Comparison of ENCODE assay signal across 31 cellular contexts in the genomic region with DNA sequence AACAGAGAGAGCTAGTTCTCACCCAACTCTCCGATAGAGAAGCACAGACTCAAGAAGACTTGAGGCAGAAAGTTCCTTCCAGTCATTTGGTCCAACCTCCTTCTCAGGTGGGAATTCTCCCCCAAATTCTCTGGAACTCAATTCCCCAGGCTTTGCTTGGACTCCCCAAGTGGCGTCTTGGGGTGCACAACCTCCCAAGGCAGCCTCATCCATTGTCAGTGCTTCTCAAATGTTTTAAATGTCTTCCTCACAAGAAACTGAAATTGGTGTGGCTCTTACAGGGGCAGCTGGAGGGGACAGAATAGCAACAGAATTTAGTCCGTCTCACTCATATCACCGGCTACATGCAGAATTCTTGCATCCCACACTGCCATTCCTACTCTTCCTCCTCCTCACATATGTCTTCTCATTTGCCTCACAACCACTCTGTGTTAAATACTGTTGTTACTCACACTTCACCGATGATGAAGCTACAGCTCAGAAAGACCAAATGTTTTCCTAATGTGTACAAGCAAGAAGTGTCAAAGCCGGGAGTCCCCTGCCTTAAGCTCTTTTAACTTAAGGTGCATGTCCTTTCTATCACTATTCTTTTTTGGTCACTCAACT. TPM values are rescaled to one million over a fixed set of nuclear protein-coding genes. Genes with fewer than 3 reads are reported as not detected.
DNase-seq lines count a peak whose midpoint lies in the region; ATAC-seq and TF ChIP-seq lines count a peak whose summit lies in the region.
"Had no signal": no experiment of that assay in that cellular context is flagged by ENCODE, and none has a peak within 500 bp of the region (broad histone marks: within the 10 kb centered on the region; RNA-seq: fewer than 3 reads in every experiment).

No MANE protein-coding gene starts in this region.

- H3K9ac ChIP-seq in H9 (ENCODE audit: extremely low read depth, insufficient read length, low read length), result no peak overlapping the region

- no peak overlapping the region for H4K5ac ChIP-seq in H9 (ENCODE audit: insufficient read length, low read depth, low read length)

- no peak for ATAC-seq in naive thymus-derived CD4-positive, alpha-beta T cell
- ATAC-seq in HG03196 (IDR thresholded peaks at IDR 0.05; ENCODE audit: unreplicated experiment), result no peak
- ATAC-seq: gastroesophageal sphincter, Panc1, right lobe of liver had no signal

- no peak overlapping the region for H3K4ac ChIP-seq in H9 (ENCODE audit: low read depth, low read length)

- no peaks in the 10 kb centered on the region for H3K79me2 ChIP-seq in H9 (ENCODE audit: insufficient read depth, low read length)

- peaks cover 57% of the 10 kb centered on the region for H3K36me3 Mint-ChIP-seq in activated naive CD4-positive, alpha-beta T cell treated with anti-CD3 and anti-CD28 coated beads for 36 hours (ENCODE audit: low read depth)
- peaks cover 10 to 84% (median 26%) of the 10 kb centered on the region in 3 donors for H3K36me3 Mint-ChIP-seq in CD8-positive, alpha-beta memory T cell
- no peaks in the 10 kb centered on the region for H3K36me3 Mint-ChIP-seq in H9 (ENCODE audit: insufficient read depth in 1 of 3, low read depth in 3 of 3)
- H3K36me3 Mint-ChIP-seq in naive thymus-derived CD4-positive, alpha-beta T cell, result peaks cover 0 to 62% (median 33%) of the 10 kb centered on the region in 5 donors
- H3K36me3 Mint-ChIP-seq: mesothelial cell of epicardium had no signal

- no peaks in the 10 kb centered on the region for H3K27me3 ChIP-seq in CD8-positive, alpha-beta memory T cell (ENCODE audit: insufficient read depth, low read length, poor library complexity, severe bottlenecking)
- H3K27me3 ChIP-seq in H9 (ENCODE audit: insufficient read depth, low read length), result no peaks in the 10 kb centered on the region
- H3K27me3 ChIP-seq in naive thymus-derived CD4-positive, alpha-beta T cell (ENCODE audit: control insufficient read depth in 2 of 2, insufficient read depth in 2 of 2, low read length in 2 of 2), result no peaks in the 10 kb centered on the region
- H3K27me3 ChIP-seq: cardiac muscle cell, right lobe of liver, spleen, transverse colon had no signal

- no peak overlapping the region for H3K14ac ChIP-seq in H9 (ENCODE audit: insufficient read depth, low read length)

- H4K20me1 ChIP-seq in H9 (ENCODE audit: control insufficient read depth, insufficient read depth, insufficient read length), result no peaks in the 10 kb centered on the region

- no CpG with 5 or more reads among the region's 6 CpGs for WGBS in H9 (ENCODE audit: extremely low coverage, insufficient read length, low lambda C conversion rate)

- no peaks in the 10 kb centered on the region for H3K79me1 ChIP-seq in H9 (ENCODE audit: insufficient read depth, low read depth, low read length, poor library complexity, severe bottlenecking)

- H3K36me3 ChIP-seq in CD8-positive, alpha-beta memory T cell (ENCODE audit: insufficient read depth, low read length), result peaks cover 31% of the 10 kb centered on the region
- peaks cover 13 to 61% (median 40%) of the 10 kb centered on the region in 3 experiments for H3K36me3 ChIP-seq in naive thymus-derived CD4-positive, alpha-beta T cell (ENCODE audit: control insufficient read depth in 2 of 3, insufficient read depth in 3 of 3, low read length in 3 of 3)
- H3K36me3 ChIP-seq: cardiac muscle cell, gastroesophageal sphincter, right lobe of liver, transverse colon, WERI-Rb-1 had no signal

- H3K27ac Mint-ChIP-seq in activated naive CD4-positive, alpha-beta T cell treated with anti-CD3 and anti-CD28 coated beads for 36 hours, result peak overlapping the region; percentile 32
- H3K27ac Mint-ChIP-seq in CD8-positive, alpha-beta memory T cell, result peak overlapping the region in 7 of 8 donors; percentile 8 to 94 (median 68)
- H3K27ac Mint-ChIP-seq in H9, result no peak overlapping the region
- peak overlapping the region in 5 of 9 donors; percentile 3 to 77 (median 35) for H3K27ac Mint-ChIP-seq in naive thymus-derived CD4-positive, alpha-beta T cell
- H3K27ac Mint-ChIP-seq: mesothelial cell of epicardium, progenitor cell of endocrine pancreas had no signal

- H2BK120ac ChIP-seq in H9 (ENCODE audit: low read depth, low read length, poor library complexity, severe bottlenecking), result no peak overlapping the region

- H2BK5ac ChIP-seq in H9 (ENCODE audit: insufficient read length, low read length), result no peak overlapping the region

- no peak overlapping the region for H2AK5ac ChIP-seq in H9 (ENCODE audit: insufficient read length, low read length)

- no peaks in the 10 kb centered on the region for H3K9me3 ChIP-seq in CD8-positive, alpha-beta memory T cell (ENCODE audit: low read length)
- no peaks in the 10 kb centered on the region for H3K9me3 ChIP-seq in H9 (ENCODE audit: control insufficient read depth, low read depth, low read length)
- no peaks in the 10 kb centered on the region for H3K9me3 ChIP-seq in naive thymus-derived CD4-positive, alpha-beta T cell (ENCODE audit: control insufficient read depth in 2 of 3, low read length in 3 of 3)
- H3K9me3 ChIP-seq: gastroesophageal sphincter, right lobe of liver, spleen, transverse colon had no signal

- no peak overlapping the region for H3K23ac ChIP-seq in H9 (ENCODE audit: insufficient read length, low read depth, low read length)

- no peak overlapping the region for H2AFZ ChIP-seq in H9 (ENCODE audit: low read length)

- H3T11ph ChIP-seq in H9 (ENCODE audit: low read length), result no peak overlapping the region

- no peak overlapping the region for H2BK12ac ChIP-seq in H9 (ENCODE audit: insufficient read length, low read depth, low read length)

- H3K4me2 ChIP-seq in H9 (ENCODE audit: insufficient read depth, insufficient read length, low read length), result no peak overlapping the region

- peaks cover 34% of the 10 kb centered on the region for H3K4me1 Mint-ChIP-seq in activated naive CD4-positive, alpha-beta T cell treated with anti-CD3 and anti-CD28 coated beads for 36 hours (ENCODE audit: low read depth)
- H3K4me1 Mint-ChIP-seq in CD8-positive, alpha-beta memory T cell, result peaks cover 40 to 70% (median 62%) of the 10 kb centered on the region in 3 donors
- peaks cover 13 to 22% of the 10 kb centered on the region in 2 experiments for H3K4me1 Mint-ChIP-seq in H9
- peaks cover 6 to 60% (median 45%) of the 10 kb centered on the region in 7 donors for H3K4me1 Mint-ChIP-seq in naive thymus-derived CD4-positive, alpha-beta T cell
- H3K4me1 Mint-ChIP-seq: mesothelial cell of epicardium had no signal

- DNase-seq in activated naive CD4-positive, alpha-beta T cell treated with anti-CD3 and anti-CD28 coated beads for 36 hours, result no peak
- no peak for DNase-seq in activated naive CD4-positive, alpha-beta T cell treated with anti-CD3 and anti-CD28 coated beads, Interleukin-2, amount 50 U/mL, for 16 hours
- DNase-seq in CD8-positive, alpha-beta memory T cell, result no peak
- DNase-seq in H9 (no peak), NCI-H69 (lab: John Stamatoyannopoulos, UW) (no peak)
- no peak for DNase-seq in naive thymus-derived CD4-positive, alpha-beta T cell
- DNase-seq: activated CD4-positive, alpha-beta T cell treated with anti-CD3 and anti-CD28 coated beads, Interleukin-2, amount 10 ng/mL, durations not matched to agents 7 days and 5 days; Calu3; DMS79 treated with DMSO at 0.1 percent for 48 hours; effector CD4-positive, alpha-beta T cell; GDM1; IMR-90; NCI-H2107; NCI-H345; NCI-H748 treated with DMSO at 0.1 percent for 48 hours; right lobe of liver; Right ventricle myocardium superior; spleen; stimulated activated CD4-positive, alpha-beta T cell treated with anti-CD3 and anti-CD28 coated beads, Interleukin-2, amount 100 ng/mL, for 24 hours; transverse colon; WERI-Rb-1 had no signal

- H3K23me2 ChIP-seq in H9 (ENCODE audit: insufficient read length, low read depth, low read length, poor library complexity, severe bottlenecking), result no peaks in the 10 kb centered on the region

- no peak overlapping the region for H2BK15ac ChIP-seq in H9 (ENCODE audit: low read depth, low read length)

- no peaks in the 10 kb centered on the region for H3K27me3 Mint-ChIP-seq in activated naive CD4-positive, alpha-beta T cell treated with anti-CD3 and anti-CD28 coated beads for 36 hours (ENCODE audit: low read depth)
- no peaks in the 10 kb centered on the region for H3K27me3 Mint-ChIP-seq in CD8-positive, alpha-beta memory T cell
- no peaks in the 10 kb centered on the region; the same call in 1 of the 2 replicates for H3K27me3 Mint-ChIP-seq in H9 (ENCODE audit: low read depth)
- H3K27me3 Mint-ChIP-seq in naive thymus-derived CD4-positive, alpha-beta T cell, result no peaks in the 10 kb centered on the region
- H3K27me3 Mint-ChIP-seq: activated CD4-positive, alpha-beta T cell treated with anti-CD3 and anti-CD28 coated beads, Interleukin-2, amount 10 ng/mL, durations not matched to agents 7 days and 5 days had no signal

- no peak for TF ChIP-seq CTCF in H9 (conservative IDR thresholded peaks at IDR 0.05)

- POLR2A ChIA-PET in CD8-positive, alpha-beta memory T cell (lab: Charles Lee), result interaction anchor here (0.6 kb wide), 2 partner anchors 125 to 190 kb away, joined by 3 read pairs; no protein-coding TSS in a partner anchor
- POLR2A ChIA-PET in naive thymus-derived CD4-positive, alpha-beta T cell (lab: Charles Lee), result interaction anchor here (0.7 kb wide), 2 partner anchors 15 to 62 kb away, joined by 3 to 4 read pairs; no protein-coding TSS in a partner anchor

- H3K56ac ChIP-seq in H9 (ENCODE audit: insufficient read length, low read depth, low read length), result no peak overlapping the region

- H3K4me3 ChIP-seq in CD8-positive, alpha-beta memory T cell (ENCODE audit: low read length), result no peak overlapping the region
- H3K4me3 ChIP-seq in naive thymus-derived CD4-positive, alpha-beta T cell (ENCODE audit: low read length), result no peak overlapping the region
- H3K4me3 ChIP-seq: cardiac muscle cell, gastroesophageal sphincter, right lobe of liver, spleen, transverse colon had no signal

- intact Hi-C loops in activated naive CD4-positive, alpha-beta T cell treated with anti-CD3 and anti-CD28 coated beads for 36 hours (cut with micrococcal nuclease), result no loop called here
- intact Hi-C loops in naive thymus-derived CD4-positive, alpha-beta T cell (cut with micrococcal nuclease), result no loop called here

- H3K9me3 Mint-ChIP-seq in activated naive CD4-positive, alpha-beta T cell treated with anti-CD3 and anti-CD28 coated beads for 36 hours, result no peaks in the 10 kb centered on the region
- H3K9me3 Mint-ChIP-seq in CD8-positive, alpha-beta memory T cell, result no peaks in the 10 kb centered on the region
- no peaks in the 10 kb centered on the region for H3K9me3 Mint-ChIP-seq in H9
- H3K9me3 Mint-ChIP-seq in naive thymus-derived CD4-positive, alpha-beta T cell, result no peaks in the 10 kb centered on the region
- H3K9me3 Mint-ChIP-seq: activated CD4-positive, alpha-beta T cell treated with anti-CD3 and anti-CD28 coated beads, Interleukin-2, amount 10 ng/mL, durations not matched to agents 7 days and 5 days; mesothelial cell of epicardium had no signal

- H3K4me3 Mint-ChIP-seq in activated naive CD4-positive, alpha-beta T cell treated with anti-CD3 and anti-CD28 coated beads for 36 hours, result no peak overlapping the region
- H3K4me3 Mint-ChIP-seq in CD8-positive, alpha-beta memory T cell, result no peak overlapping the region
- no peak overlapping the region for H3K4me3 Mint-ChIP-seq in H9
- H3K4me3 Mint-ChIP-seq in naive thymus-derived CD4-positive, alpha-beta T cell, result no peak overlapping the region
- H3K4me3 Mint-ChIP-seq: activated CD4-positive, alpha-beta T cell treated with anti-CD3 and anti-CD28 coated beads, Interleukin-2, amount 10 ng/mL, durations not matched to agents 7 days and 5 days; mesothelial cell of epicardium had no signal

- H3K4me1 ChIP-seq in CD8-positive, alpha-beta memory T cell (ENCODE audit: insufficient read depth, low read length), result peaks cover 7% of the 10 kb centered on the region
- no peaks in the 10 kb centered on the region for H3K4me1 ChIP-seq in H9 (ENCODE audit: insufficient read depth, low read length)
- no peaks in the 10 kb centered on the region for H3K4me1 ChIP-seq in naive thymus-derived CD4-positive, alpha-beta T cell (ENCODE audit: control insufficient read depth in 2 of 2, insufficient read depth in 2 of 2, low read length in 2 of 2)
- H3K4me1 ChIP-seq: gastroesophageal sphincter, transverse colon had no signal

- H3K27ac ChIP-seq in CD8-positive, alpha-beta memory T cell (ENCODE audit: low read depth, low read length), result no peak overlapping the region
- no peak overlapping the region for H3K27ac ChIP-seq in H9 (ENCODE audit: insufficient read length, low read depth, low read length)
- peak overlapping the region; percentile 30 for H3K27ac ChIP-seq in naive thymus-derived CD4-positive, alpha-beta T cell (ENCODE audit: low read depth, low read length)
- H3K27ac ChIP-seq: C4-2B, cardiac muscle cell, gastroesophageal sphincter, right lobe of liver, spleen, transverse colon, WERI-Rb-1 had no signal

- peak overlapping the region; percentile 81 for H4K8ac ChIP-seq in H9 (replicated peaks; ENCODE audit: insufficient read length, low read depth, low read length)

- no peak overlapping the region for H4K91ac ChIP-seq in H9 (ENCODE audit: insufficient read length, low read depth, low read length)

- CTCF ChIA-PET in activated naive CD4-positive, alpha-beta T cell treated with anti-CD3 and anti-CD28 coated beads for 36 hours (lab: Charles Lee), result interaction anchor here (0.6 to 3.0 kb wide), 2 partner anchors 184 to 419 kb away, joined by 5 to 8 read pairs; no protein-coding TSS in a partner anchor
- CTCF ChIA-PET in CD8-positive, alpha-beta memory T cell (lab: Charles Lee), result interaction anchor here (0.7 to 9.8 kb wide), 4 partner anchors 9 to 184 kb away, joined by 3 to 218 read pairs (median 4); no protein-coding TSS in a partner anchor
- CTCF ChIA-PET in naive thymus-derived CD4-positive, alpha-beta T cell (lab: Charles Lee), result interaction anchor here (0.7 to 1.9 kb wide), 5 partner anchors 62 to 188 kb away, joined by 3 to 8 read pairs (median 3); no protein-coding TSS in a partner anchor

- H2BK20ac ChIP-seq in H9 (ENCODE audit: low read depth, low read length, poor library complexity, severe bottlenecking), result no peak overlapping the region

- no peak overlapping the region for H3K18ac ChIP-seq in H9 (ENCODE audit: insufficient read length, low read depth, low read length)

RNA-seq across cellular contexts. Expression of a gene that starts 33.4 kb away (rescaled TPM):
- 1 to 10 TPM; 8.6 to 9.2 TPM for total RNA-seq in activated naive CD4-positive, alpha-beta T cell treated with anti-CD3 and anti-CD28 coated beads for 36 hours
- 10 to 100 TPM; 25.1 to 27.6 TPM for total RNA-seq in CD8-positive, alpha-beta memory T cell
- polyA plus RNA-seq in CD8-positive, alpha-beta memory T cell, result 58.1 TPM
- not detected in 2 replicates for total RNA-seq in H9 (2021)
- 10 to 100 TPM; 25.1 to 40.7 (median 32.3) TPM for total RNA-seq in naive thymus-derived CD4-positive, alpha-beta T cell
- polyA plus RNA-seq in naive thymus-derived CD4-positive, alpha-beta T cell, result 10 to 100 TPM in 1 of 2 donors, 1 to 10 TPM in 1; 7.4 to 11.3 TPM
- total RNA-seq: astrocyte, Calu3, cardiac muscle cell, H1, IMR-90, kidney epithelial cell, mesothelial cell of epicardium, progenitor cell of endocrine pancreas had no signal
- polyA plus RNA-seq: cardiac muscle cell, H1, IMR-90 had no signal

RNA-seq across cellular contexts. Expression of a gene that starts 34.1 kb away (rescaled TPM):
- 100 to 1,000 TPM; 101 to 112 TPM for total RNA-seq in activated naive CD4-positive, alpha-beta T cell treated with anti-CD3 and anti-CD28 coated beads for 36 hours
- 10 to 100 TPM; 74.0 to 75.0 TPM for total RNA-seq in CD8-positive, alpha-beta memory T cell
- 48.5 TPM for polyA plus RNA-seq in CD8-positive, alpha-beta memory T cell
- total RNA-seq in H9 (2021), result not detected in 2 replicates
- total RNA-seq in naive thymus-derived CD4-positive, alpha-beta T cell, result 10 to 100 TPM; 18.3 to 90.3 (median 31.9) TPM
- 10 to 100 TPM; 14.6 to 17.4 TPM for polyA plus RNA-seq in naive thymus-derived CD4-positive, alpha-beta T cell
- total RNA-seq: astrocyte, Calu3, cardiac muscle cell, H1, IMR-90, kidney epithelial cell, mesothelial cell of epicardium, progenitor cell of endocrine pancreas had no signal
- polyA plus RNA-seq: cardiac muscle cell, H1, IMR-90 had no signal

Comparison
In these comparisons a context has a peak if more than half of its experiments do, and no peak if none do; other contexts are left out.
1. H3K27ac Mint-ChIP-seq: peak in activated naive CD4-positive, alpha-beta T cell treated with anti-CD3 and anti-CD28 coated beads for 36 hours (single experiment), CD8-positive, alpha-beta memory T cell (7 of 8) and naive thymus-derived CD4-positive, alpha-beta T cell (5 of 9); none in H9 (0 of 3).
2. RNA of a gene that starts 34.1 kb away (total RNA-seq): 101 to 112 TPM in activated naive CD4-positive, alpha-beta T cell treated with anti-CD3 and anti-CD28 coated beads for 36 hours, 74.0 to 75.0 TPM in CD8-positive, alpha-beta memory T cell and 18.3 to 90.3 TPM in naive thymus-derived CD4-positive, alpha-beta T cell; not detected in H9; every median in the first group is over 10 times any median in the second.